8 cellular contexts compared by ENCODE assay signal in genomic region chr3:23203651-23204111, GRCh38.
DNase-seq lines count a peak whose midpoint lies in the region; ATAC-seq and TF ChIP-seq lines count a peak whose summit lies in the region.

No MANE protein-coding gene starts in this region.

- H3K27me3 ChIP-seq in mucosa of stomach (ENCODE audit: control insufficient read depth, insufficient read depth, low read length) (peaks cover 17% of the 10 kb centered on the region), tibial artery (no peaks in the 10 kb centered on the region)

- H3K27ac ChIP-seq in epithelial cell of prostate (peak overlapping the region; percentile 40), tibial artery (peak overlapping the region; percentile 90 to 94)

- no peak for ATAC-seq in GM18505 (IDR thresholded peaks at IDR 0.05; ENCODE audit: unreplicated experiment)

- H3K4me1 ChIP-seq in mucosa of stomach (ENCODE audit: control insufficient read depth, insufficient read depth, low read length) (peaks cover 4% of the 10 kb centered on the region), tibial artery (peaks cover 0 to 37% (median 5%) of the 10 kb centered on the region in 4 donors)

- H3K9me3 ChIP-seq in mucosa of stomach (ENCODE audit: control insufficient read depth, low read length) (no peaks in the 10 kb centered on the region), tibial artery (no peaks in the 10 kb centered on the region)

- H3K4me3 ChIP-seq in WI38 (ENCODE audit: low read depth, low read length) (peak overlapping the region; percentile 79), mucosa of stomach (ENCODE audit: low read length) (peak overlapping the region; percentile 80), tibial artery (peak overlapping the region; percentile 84 to 95)

- peak overlapping the region; percentile 82 for H3K9ac ChIP-seq in mucosa of stomach (ENCODE audit: low read length)

- no peak for TF ChIP-seq POLR2A in GM18505 (IDR thresholded peaks at IDR 0.05; ENCODE audit: borderline replicate concordance, extremely low read depth, insufficient read depth, insufficient read length)

- H3K36me3 ChIP-seq in mucosa of stomach (ENCODE audit: control insufficient read depth, insufficient read depth, low read length) (no peaks in the 10 kb centered on the region), tibial artery (peaks cover 0 to 4% (median 0%) of the 10 kb centered on the region in 3 donors)

- intact Hi-C loops in tibial artery (cut with DNase I; ENCODE audit: low total_unique reads) = no loop called here

- peak; percentile 24 for DNase-seq in activated CD4-positive, alpha-beta T cell treated with anti-CD3 and anti-CD28 coated beads for 48 hours
- DNase-seq in activated CD4-positive, alpha-beta T cell treated with anti-CD3 and anti-CD28 coated beads for 1 hour = no peak
- DNase-seq in HK-2 (ENCODE audit: unreplicated experiment) (peak; percentile 18), epithelial cell of prostate (ENCODE audit: low read depth, low spot score) (no peak), tibial artery (peak; percentile 41 to 68)

- TF ChIP-seq CTCF in WI38 (IDR thresholded peaks at IDR 0.05; ENCODE audit: low read depth, low read length) (no peak), tibial artery (IDR thresholded peaks at IDR 0.05) (no peak)

Comparison
In these comparisons a context has a peak if more than half of its experiments do, and no peak if none do; other contexts are left out.
1. DNase-seq: peak in activated CD4-positive, alpha-beta T cell treated with anti-CD3 and anti-CD28 coated beads for 48 hours (single experiment), HK-2 (single experiment) and tibial artery (2 of 2); none in activated CD4-positive, alpha-beta T cell treated with anti-CD3 and anti-CD28 coated beads for 1 hour (single experiment) and epithelial cell of prostate (single experiment).
2. Peak in every context shown above with its lines, with median percentiles within 50 percentile points of each other: H3K4me3 ChIP-seq.